In genomic region chr4:4432341-4433125, GRCh38 we compare ENCODE assay signal across 33 cellular contexts. TPM values are rescaled to one million over a fixed set of nuclear protein-coding genes. Genes with fewer than 3 reads are reported as not detected.
"Had no signal": no experiment of that assay in that cellular context is flagged by ENCODE, and none has a peak within 500 bp of the region (broad histone marks: within the 10 kb centered on the region; RNA-seq: fewer than 3 reads in every experiment).

No MANE protein-coding gene starts in this region.

- H3K4me3 Mint-ChIP-seq: activated B cell treated with CpG ODN at 0.5 μM for 24 hours; activated CD8-positive, alpha-beta T cell treated with anti-CD3 and anti-CD28 coated beads for 36 hours; activated naive CD4-positive, alpha-beta T cell treated with anti-CD3 and anti-CD28 coated beads, Interleukin-2, amount 10 ng/mL, durations not matched to agents 7 days and 5 days; activated naive CD8-positive, alpha-beta T cell treated with anti-CD3 and anti-CD28 coated beads, Interleukin-2, amount 10 ng/mL, durations not matched to agents 7 days and 5 days; activated T-cell treated with anti-CD3 and anti-CD28 coated beads, Interleukin-2, amount 50 U/mL, for 4 hours; activated T-helper 1 cell treated with anti-CD3 and anti-CD28 coated beads, Interleukin-12 subunit alpha, Interleukin-12 subunit beta, Interleukin-2, Interleukin-4 antibody, amounts not matched to agents 30 ng/mL and 10 ng/mL and 1 ng/mL, durations not matched to agents 14 hours and 24 hours and 36 hours; central memory CD8-positive, alpha-beta T cell; dendritic cell treated with granulocyte-macrophage colony-stimulating factor and Interleukin-4, amounts not matched to agents 40 ng/mL and 50 ng/mL, for 4 days; effector memory CD8-positive, alpha-beta T cell; T-helper 17 cell; T-helper 2 cell treated with Interferon-gamma antibody and Interleukin-4, amounts not matched to agents 5 μg/mL and 100 μg/mL, for 36 hours had no signal

- H3K36me3 Mint-ChIP-seq: activated naive CD4-positive, alpha-beta T cell treated with anti-CD3 and anti-CD28 coated beads, Interleukin-2, amount 10 ng/mL, durations not matched to agents 7 days and 5 days; activated naive CD8-positive, alpha-beta T cell treated with anti-CD3 and anti-CD28 coated beads, Interleukin-2, amount 10 ng/mL, durations not matched to agents 7 days and 5 days had no signal

- H3K27me3 Mint-ChIP-seq: activated B cell treated with CpG ODN at 0.5 μM for 24 hours; activated CD8-positive, alpha-beta T cell treated with anti-CD3 and anti-CD28 coated beads for 36 hours; activated naive CD4-positive, alpha-beta T cell treated with anti-CD3 and anti-CD28 coated beads, Interleukin-2, amount 10 ng/mL, durations not matched to agents 7 days and 5 days; activated naive CD8-positive, alpha-beta T cell treated with anti-CD3 and anti-CD28 coated beads, Interleukin-2, amount 10 ng/mL, durations not matched to agents 7 days and 5 days; central memory CD8-positive, alpha-beta T cell; dendritic cell treated with granulocyte-macrophage colony-stimulating factor and Interleukin-4, amounts not matched to agents 40 ng/mL and 50 ng/mL, for 4 days; effector memory CD8-positive, alpha-beta T cell; T-helper 17 cell had no signal

- H3K9me3 Mint-ChIP-seq: activated B cell treated with CpG ODN at 0.5 μM for 24 hours; activated CD8-positive, alpha-beta T cell treated with anti-CD3 and anti-CD28 coated beads for 36 hours; activated naive CD4-positive, alpha-beta T cell treated with anti-CD3 and anti-CD28 coated beads, Interleukin-2, amount 10 ng/mL, durations not matched to agents 7 days and 5 days; activated naive CD4-positive, alpha-beta T cell treated with anti-CD3 and anti-CD28 coated beads, Interleukin-2, amount 50 U/mL, for 72 hours; activated naive CD8-positive, alpha-beta T cell treated with anti-CD3 and anti-CD28 coated beads, Interleukin-2, amount 10 ng/mL, durations not matched to agents 7 days and 5 days; activated T-cell treated with anti-CD3 and anti-CD28 coated beads, Interleukin-2, amount 50 U/mL, for 4 hours; activated T-helper 1 cell treated with anti-CD3 and anti-CD28 coated beads, Interleukin-12 subunit alpha, Interleukin-12 subunit beta, Interleukin-2, Interleukin-4 antibody, amounts not matched to agents 30 ng/mL and 10 ng/mL and 1 ng/mL, durations not matched to agents 14 hours and 24 hours and 36 hours; central memory CD8-positive, alpha-beta T cell; dendritic cell treated with granulocyte-macrophage colony-stimulating factor and Interleukin-4, amounts not matched to agents 40 ng/mL and 50 ng/mL, for 4 days; effector memory CD8-positive, alpha-beta T cell; T-helper 2 cell treated with Interferon-gamma antibody and Interleukin-4, amounts not matched to agents 5 μg/mL and 100 μg/mL, for 36 hours had no signal

- DNase-seq: activated B cell treated with CpG ODN at 0.5 μM for 24 hours; activated CD4-positive, alpha-beta T cell treated with anti-CD3 and anti-CD28 coated beads for 48 hours; activated CD4-positive, alpha-beta T cell treated with anti-CD3 and anti-CD28 coated beads, Interleukin-2, amount 50 U/mL, for 1 hour; activated CD4-positive, alpha-beta T cell treated with anti-CD3 and anti-CD28 coated beads, Interleukin-2, amount 50 U/mL, for 48 hours; activated CD8-positive, alpha-beta memory T cell treated with anti-CD3 and anti-CD28 coated beads for 24 hours; activated CD8-positive, alpha-beta T cell treated with anti-CD3 and anti-CD28 coated beads for 36 hours; activated gamma-delta T cell; activated naive CD4-positive, alpha-beta T cell; activated naive CD4-positive, alpha-beta T cell treated with anti-CD3 and anti-CD28 coated beads, Interleukin-2, amount 10 ng/mL, durations not matched to agents 7 days and 5 days; activated naive CD8-positive, alpha-beta T cell treated with anti-CD3 and anti-CD28 coated beads, Interleukin-2, amount 10 ng/mL, durations not matched to agents 7 days and 5 days; activated T-cell treated with anti-CD3 and anti-CD28 coated beads, Interleukin-2, amount 50 U/mL, for 4 hours; brain microvascular endothelial cell; effector CD4-positive, alpha-beta T cell; effector memory CD8-positive, alpha-beta T cell; esophagus squamous epithelium; foreskin melanocyte; T-helper 1 cell; T-helper 17 cell; T1000; WERI-Rb-1 had no signal

- H3K27ac ChIP-seq: brain microvascular endothelial cell, coronary artery, epithelial cell of prostate, esophagus squamous epithelium, gastroesophageal sphincter, WERI-Rb-1 had no signal

- H3K4me1 ChIP-seq: esophagus squamous epithelium, gastroesophageal sphincter had no signal

- H3K27me3 ChIP-seq: brain microvascular endothelial cell, esophagus squamous epithelium, gastroesophageal sphincter had no signal

- FAIRE-seq: astrocyte, bronchial epithelial cell, endometrium had no signal

- H3K4me1 Mint-ChIP-seq: activated B cell treated with CpG ODN at 0.5 μM for 24 hours; central memory CD8-positive, alpha-beta T cell had no signal

- ATAC-seq: activated CD4-positive, CD25-positive, alpha-beta regulatory T cell treated with anti-CD3 and anti-CD28 coated beads, Interleukin-2, amount 50 U/mL, for 24 hours; activated CD8-positive, alpha-beta T cell treated with anti-CD3 and anti-CD28 coated beads for 36 hours; activated naive CD4-positive, alpha-beta T cell treated with anti-CD3 and anti-CD28 coated beads, Interleukin-2, amount 50 U/mL, for 72 hours; activated T-cell treated with anti-CD3 and anti-CD28 coated beads, Interleukin-2, amount 50 U/mL, for 4 hours; effector memory CD8-positive, alpha-beta T cell; gastroesophageal sphincter; T-helper 17 cell had no signal

- H3K4me3 ChIP-seq: coronary artery, esophagus squamous epithelium, gastroesophageal sphincter had no signal

- H3K9me3 ChIP-seq: esophagus squamous epithelium, gastroesophageal sphincter had no signal

- H3K27ac Mint-ChIP-seq: activated B cell treated with CpG ODN at 0.5 μM for 24 hours; activated CD8-positive, alpha-beta T cell treated with anti-CD3 and anti-CD28 coated beads for 36 hours; activated naive CD4-positive, alpha-beta T cell treated with anti-CD3 and anti-CD28 coated beads, Interleukin-2, amount 10 ng/mL, durations not matched to agents 7 days and 5 days; activated naive CD4-positive, alpha-beta T cell treated with anti-CD3 and anti-CD28 coated beads, Interleukin-2, amount 50 U/mL, for 72 hours; activated naive CD8-positive, alpha-beta T cell treated with anti-CD3 and anti-CD28 coated beads, Interleukin-2, amount 10 ng/mL, durations not matched to agents 7 days and 5 days; activated T-helper 1 cell treated with anti-CD3 and anti-CD28 coated beads, Interleukin-12 subunit alpha, Interleukin-12 subunit beta, Interleukin-2, Interleukin-4 antibody, amounts not matched to agents 30 ng/mL and 10 ng/mL and 1 ng/mL, durations not matched to agents 14 hours and 24 hours and 36 hours; dendritic cell treated with granulocyte-macrophage colony-stimulating factor and Interleukin-4, amounts not matched to agents 40 ng/mL and 50 ng/mL, for 4 days; T-helper 2 cell treated with Interferon-gamma antibody and Interleukin-4, amounts not matched to agents 5 μg/mL and 100 μg/mL, for 36 hours had no signal

RNA-seq across cellular contexts. Expression of gene NSG1, which starts 45.6 kb away (rescaled TPM):
- total RNA-seq: activated B cell treated with CpG ODN at 0.5 μM for 24 hours, glomerular endothelial cell had no signal
